ENCODE assay signal across 1 cellular context in genomic region chr17:17305282-17305801, GRCh38.
TF ChIP-seq lines count a peak whose summit lies in the region.

No MANE protein-coding gene starts in this region.

TF ChIP-seq in GM12878, 131 proteins besides CTCF, POLR2A, EP300 and RAD21 (continued from another document):
- peak; percentile 90 for TF ChIP-seq USF2 (IDR thresholded peaks at IDR 0.05; ENCODE audit: borderline replicate concordance, low read depth, low read length)
- TF ChIP-seq MYC (IDR thresholded peaks at IDR 0.05; ENCODE audit: insufficient read depth, insufficient read length, insufficient replicate concordance, low read length, severe bottlenecking): peak; percentile 82
- no peak for TF ChIP-seq ZBTB40 (IDR thresholded peaks at IDR 0.05; ENCODE audit: borderline replicate concordance)
- peak; percentile 53 for TF ChIP-seq PKNOX1 (IDR thresholded peaks at IDR 0.05)
- no peak for TF ChIP-seq JUND (IDR thresholded peaks at IDR 0.05; ENCODE audit: low read depth, low read length)
- TF ChIP-seq ZNF384 (IDR thresholded peaks at IDR 0.05; ENCODE audit: borderline replicate concordance, low read depth, low read length): no peak
- no peak for TF ChIP-seq SIX5 (IDR thresholded peaks at IDR 0.05; ENCODE audit: low read depth, low read length, severe bottlenecking)
- peak; percentile 20 for TF ChIP-seq CUX1 (IDR thresholded peaks at IDR 0.05; ENCODE audit: insufficient replicate concordance, low read depth, low read length)
- peak; percentile 98 for TF ChIP-seq MXI1 (IDR thresholded peaks at IDR 0.05; ENCODE audit: low read depth, low read length)
- TF ChIP-seq REST (IDR thresholded peaks at IDR 0.05; ENCODE audit: low read depth, low read length): no peak
- TF ChIP-seq SRF (IDR thresholded peaks at IDR 0.05; ENCODE audit: low read depth in 2 of 2, low read length in 2 of 2): 0 out of 4 replicates have a peak, but pooled peaks of 1 of the 2 experiments have one; percentile 11
- TF ChIP-seq E4F1 (IDR thresholded peaks at IDR 0.05; ENCODE audit: borderline replicate concordance, partially characterized antibody): peak; percentile 23
- no peak for TF ChIP-seq E2F8 (IDR thresholded peaks at IDR 0.05; ENCODE audit: low read depth, partially characterized antibody)
- TF ChIP-seq USF1 (IDR thresholded peaks at IDR 0.05; ENCODE audit: borderline replicate concordance, extremely low read length, insufficient read depth, low read depth, low read length): peak; percentile 91
- TF ChIP-seq MLLT1 (IDR thresholded peaks at IDR 0.05): 0 out of 2 replicates have a peak, but pooled peaks have one; percentile 7
- TF ChIP-seq NFIC (IDR thresholded peaks at IDR 0.05; ENCODE audit: low read depth, low read length): no peak
- 0 out of 2 replicates have a peak, but pooled peaks have one; percentile 75 for TF ChIP-seq WRNIP1 (IDR thresholded peaks at IDR 0.05; ENCODE audit: borderline replicate concordance, low read depth, low read length)
